1 cellular context compared by ENCODE assay signal in genomic region chr7:35037211-35037525, GRCh38.
TF ChIP-seq lines count a peak whose summit lies in the region.

DPY19L1 (minus strand) TSS chr7:35037485; CDS start chr7:35037394, 91 bp downstream.

TF ChIP-seq in K562, 482 proteins besides CTCF, POLR2A, EP300 and RAD21 (continued from another document and continues in another):
- no peak for TF ChIP-seq ELF2 (CRISPR knock-in tag; IDR thresholded peaks at IDR 0.05)
- TF ChIP-seq MCM5 (IDR thresholded peaks at IDR 0.05; ENCODE audit: low read depth) = no peak
- TF ChIP-seq ZNF830 (CRISPR knock-in tag; IDR thresholded peaks at IDR 0.05) = no peak
- no peak for TF ChIP-seq KAT2B (IDR thresholded peaks at IDR 0.05; ENCODE audit: low read depth, low read length)
- 0 out of 2 replicates have a peak, but pooled peaks have one; percentile 32 for TF ChIP-seq HNRNPL (IDR thresholded peaks at IDR 0.05; ENCODE audit: low read depth, low read length)
- TF ChIP-seq MTA1 (IDR thresholded peaks at IDR 0.05; ENCODE audit: borderline replicate concordance) = no peak
- TF ChIP-seq DDX20 (tag; IDR thresholded peaks at IDR 0.05; ENCODE audit: low read depth) = no peak
- TF ChIP-seq SMARCA5 (IDR thresholded peaks at IDR 0.05) = no peak
- TF ChIP-seq POLR2H (tag; IDR thresholded peaks at IDR 0.05; ENCODE audit: low read depth) = no peak
- TF ChIP-seq ZNF408 (CRISPR knock-in tag; IDR thresholded peaks at IDR 0.05; ENCODE audit: low read depth) = no peak
- TF ChIP-seq PBX2 (CRISPR knock-in tag; IDR thresholded peaks at IDR 0.05; ENCODE audit: low read depth) = no peak
- no peak for TF ChIP-seq PBX2 (tag; conservative IDR thresholded peaks at IDR 0.05; ENCODE audit: low read depth)
- TF ChIP-seq ZNF644 (tag; IDR thresholded peaks at IDR 0.05; ENCODE audit: low read depth) = 0 out of 2 replicates have a peak, but pooled peaks have one; percentile 41
- TF ChIP-seq RBFOX2 (IDR thresholded peaks at IDR 0.05; ENCODE audit: low read depth, low read length) = peak; percentile 71
- no peak for TF ChIP-seq HDGF (IDR thresholded peaks at IDR 0.05)
- no peak for TF ChIP-seq NR2C2 (CRISPR knock-in tag; IDR thresholded peaks at IDR 0.05)
- TF ChIP-seq NR2C2 (tag; IDR thresholded peaks at IDR 0.05) = no peak
- no peak for TF ChIP-seq FOXJ2 (tag; IDR thresholded peaks at IDR 0.05)
- TF ChIP-seq ZNF639 (CRISPR knock-in tag; conservative IDR thresholded peaks at IDR 0.05 in 1 of 2, IDR thresholded peaks at IDR 0.05 in 1 of 2) = no peak
- TF ChIP-seq SRSF3 (IDR thresholded peaks at IDR 0.05; ENCODE audit: insufficient read depth, low read length) = no peak
- no peak for TF ChIP-seq RREB1 (CRISPR knock-in tag; IDR thresholded peaks at IDR 0.05)
- no peak for TF ChIP-seq JUN (IDR thresholded peaks at IDR 0.05; ENCODE audit: borderline replicate concordance, low read depth, low read length)
- TF ChIP-seq JUN (CRISPR knock-in tag; IDR thresholded peaks at IDR 0.05; ENCODE audit: borderline replicate concordance) = no peak
- TF ChIP-seq POLR2G (IDR thresholded peaks at IDR 0.05; ENCODE audit: low read depth, low read length) = peak; percentile 72
- peak; percentile 30 for TF ChIP-seq TAF1 (IDR thresholded peaks at IDR 0.05; ENCODE audit: control insufficient read depth, extremely low read depth, insufficient read depth, low read length, severe bottlenecking)
- no peak for TF ChIP-seq ERF (CRISPR knock-in tag; IDR thresholded peaks at IDR 0.05)
- TF ChIP-seq MCM3 (IDR thresholded peaks at IDR 0.05) = no peak
- TF ChIP-seq ZFX (CRISPR knock-in tag; IDR thresholded peaks at IDR 0.05) = peak; percentile 7; the same call in 1 of the 2 replicates
- no peak for TF ChIP-seq TRIM25 (IDR thresholded peaks at IDR 0.05; ENCODE audit: borderline replicate concordance)
- no peak for TF ChIP-seq YBX1 (IDR thresholded peaks at IDR 0.05)
- TF ChIP-seq DIDO1 (tag; IDR thresholded peaks at IDR 0.05; ENCODE audit: low read depth) = no peak
- no peak for TF ChIP-seq SAP30 (IDR thresholded peaks at IDR 0.05; ENCODE audit: borderline replicate concordance, insufficient read depth, low read depth, low read length, poor library complexity, severe bottlenecking)
- no peak for TF ChIP-seq SOX6 (IDR thresholded peaks at IDR 0.05)
- TF ChIP-seq PHF8 (IDR thresholded peaks at IDR 0.05; ENCODE audit: borderline replicate concordance, low read length) = peak; percentile 76; the same call in 1 of the 2 replicates
- no peak for TF ChIP-seq MECOM (CRISPR knock-in tag; IDR thresholded peaks at IDR 0.05)
- TF ChIP-seq KDM5B (IDR thresholded peaks at IDR 0.05; ENCODE audit: insufficient replicate concordance, low read depth, low read length) = peak; percentile 48
- no peak for TF ChIP-seq ZBTB1 (CRISPR knock-in tag; IDR thresholded peaks at IDR 0.05; ENCODE audit: borderline replicate concordance, low read depth)
- TF ChIP-seq UBTF (IDR thresholded peaks at IDR 0.05; ENCODE audit: borderline replicate concordance in 1 of 2, low read depth in 2 of 2, low read length in 2 of 2) = 0 out of 4 replicates have a peak, but pooled peaks of 1 of the 2 experiments have one; percentile 0
- TF ChIP-seq ASH1L (IDR thresholded peaks at IDR 0.05; ENCODE audit: borderline replicate concordance, low read depth, partially characterized antibody) = no peak
- no peak for TF ChIP-seq NFE2 (IDR thresholded peaks at IDR 0.05; ENCODE audit: low read depth)
- TF ChIP-seq PRPF4 (IDR thresholded peaks at IDR 0.05; ENCODE audit: insufficient read depth, low read depth, low read length, poor library complexity, severe bottlenecking) = no peak
- no peak for TF ChIP-seq SMAD3 (CRISPR knock-in tag; conservative IDR thresholded peaks at IDR 0.05)
- no peak for TF ChIP-seq SLC30A9 (CRISPR knock-in tag; IDR thresholded peaks at IDR 0.05)
- TF ChIP-seq TCF15 (CRISPR knock-in tag; IDR thresholded peaks at IDR 0.05) = no peak
- peak; percentile 15 for TF ChIP-seq TBP (optimal IDR thresholded peaks at IDR 0.05; ENCODE audit: low read depth, low read length)
- TF ChIP-seq NFYB (IDR thresholded peaks at IDR 0.05; ENCODE audit: extremely low read depth, insufficient read length) = no peak
- no peak for TF ChIP-seq IRF2 (CRISPR knock-in tag; IDR thresholded peaks at IDR 0.05)
- no peak for TF ChIP-seq THRAP3 (IDR thresholded peaks at IDR 0.05; ENCODE audit: borderline replicate concordance)
- TF ChIP-seq MEF2A (IDR thresholded peaks at IDR 0.05; ENCODE audit: control insufficient read depth, low read depth, low read length) = no peak
- TF ChIP-seq ZBTB49 (CRISPR knock-in tag; IDR thresholded peaks at IDR 0.05; ENCODE audit: borderline replicate concordance) = no peak
- TF ChIP-seq SIN3B (IDR thresholded peaks at IDR 0.05; ENCODE audit: low read depth) = no peak
- no peak for TF ChIP-seq HINFP (tag; conservative IDR thresholded peaks at IDR 0.05; ENCODE audit: low read depth)
